Comparison of ENCODE assay signal across 28 cellular contexts in the genomic region with DNA sequence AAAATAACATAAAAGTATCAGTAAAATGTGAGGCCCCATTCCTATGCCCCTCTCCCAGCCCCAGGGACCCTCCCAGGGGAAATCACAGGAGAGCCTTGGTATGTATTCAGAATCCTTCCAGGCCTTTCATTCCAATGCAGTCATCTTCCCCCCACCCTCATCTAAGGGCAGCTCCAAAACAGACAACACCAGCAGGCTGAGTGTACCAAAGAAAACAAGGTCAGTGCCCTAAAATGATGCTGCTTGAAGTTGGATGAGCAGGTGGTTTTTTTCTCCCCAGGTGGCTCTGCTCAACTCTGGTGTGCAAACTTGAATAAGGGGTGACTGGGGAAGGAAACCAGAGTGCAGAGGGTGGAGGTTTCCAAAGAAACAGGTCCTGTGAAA. TPM values are rescaled to one million over a fixed set of nuclear protein-coding genes. Genes with fewer than 3 reads are reported as not detected.
DNase-seq lines count a peak whose midpoint lies in the region; ATAC-seq and TF ChIP-seq lines count a peak whose summit lies in the region.
"Had no signal": no experiment of that assay in that cellular context is flagged by ENCODE, and none has a peak within 500 bp of the region (broad histone marks: within the 10 kb centered on the region; RNA-seq: fewer than 3 reads in every experiment).

No MANE protein-coding gene starts in this region.

- H3K9me3 ChIP-seq in AG04450 (ENCODE audit: control insufficient read depth, insufficient read depth, low read length): no peaks in the 10 kb centered on the region; the same call in 1 of the 2 replicates
- no peaks in the 10 kb centered on the region for H3K9me3 ChIP-seq in IMR-90 (ENCODE audit: control insufficient read depth, insufficient read depth, low read length)
- no peaks in the 10 kb centered on the region for H3K9me3 ChIP-seq in left ventricle myocardium inferior (replicated peaks)
- no peaks in the 10 kb centered on the region for H3K9me3 ChIP-seq in right lobe of liver
- H3K9me3 ChIP-seq: HAP-1, Peyer's patch, SJSA1, tibial nerve had no signal

- TF ChIP-seq RAD21 in IMR-90 (IDR thresholded peaks at IDR 0.05; ENCODE audit: low read length): no peak

- BruUV-seq in IMR-90 (replicated peaks; lab: Mats Ljungman, UMichigan): no TSS peak

- TF ChIP-seq CTCF in AG04450 (IDR thresholded peaks at IDR 0.05; ENCODE audit: low read depth, low read length) (no peak), IMR-90 (conservative IDR thresholded peaks at IDR 0.05; ENCODE audit: low read depth, low read length) (no peak), left ventricle myocardium inferior (IDR thresholded peaks at IDR 0.05; ENCODE audit: borderline replicate concordance) (no peak), right lobe of liver (IDR thresholded peaks at IDR 0.05) (no peak)

- dilution Hi-C loops in IMR-90 (cut with HindIII; ENCODE audit: low sequenced_read_pairs, unreplicated experiment): no loop called here

- peak overlapping the region in 1 of 2 experiments; percentile 92; a peak in 2 of 4 replicates for H4K8ac ChIP-seq in IMR-90 (ENCODE audit: low read depth in 2 of 2, low read length in 2 of 2)

- no peak overlapping the region for H2BK20ac ChIP-seq in IMR-90 (ENCODE audit: low read depth, low read length)

- H3K79me1 ChIP-seq in IMR-90 (ENCODE audit: low read depth in 1 of 2, low read length in 2 of 2): peaks cover 3 to 22% of the 10 kb centered on the region in 2 experiments

- no peak for DNase-seq in AG04450 (ENCODE audit: low read depth, low spot score)
- DNase-seq in IMR-90: peak; percentile 30
- DNase-seq in left ventricle myocardium inferior: no peak
- peak; percentile 25 for DNase-seq in posterior vena cava (ENCODE audit: low spot score)
- DNase-seq in ACHN: no peak
- no peak for DNase-seq in UCSD-AML1 (lab: John Stamatoyannopoulos, UW; ENCODE audit: unreplicated experiment)
- no peak for DNase-seq in right lobe of liver
- no peak for DNase-seq in HPDE6-E6E7 (ENCODE audit: extremely low spot score)
- DNase-seq: activated CD4-positive, alpha-beta T cell treated with anti-CD3 and anti-CD28 coated beads for 4 hours; activated CD8-positive, alpha-beta memory T cell treated with anti-CD3 and anti-CD28 coated beads for 24 hours; activated gamma-delta T cell; activated T-cell treated with anti-CD3 and anti-CD28 coated beads, Interleukin-2, amount 50 U/mL, for 1 hour; DMS79 treated with DMSO at 0.1 percent for 48 hours; effector memory CD8-positive, alpha-beta T cell; Kasumi-1; MV-4-11; NCI-H1694; NCI-H526; nucleus accumbens; Peyer's patch; retina; stimulated activated naive CD8-positive, alpha-beta T cell treated with anti-CD3 and anti-CD28 coated beads, Interleukin-15, amount 100 ng/mL, for 72 hours had no signal

- H3K14ac ChIP-seq in IMR-90 (replicated peaks; ENCODE audit: low read depth, low read length): no peak overlapping the region

- H3K4me3 ChIP-seq in AG04450 (ENCODE audit: low read depth, low read length): no peak overlapping the region
- no peak overlapping the region for H3K4me3 ChIP-seq in IMR-90 (ENCODE audit: insufficient read depth, low read depth, low read length)
- H3K4me3 ChIP-seq in left ventricle myocardium inferior: no peak overlapping the region
- no peak overlapping the region for H3K4me3 ChIP-seq in right lobe of liver
- H3K4me3 ChIP-seq: GM12878, HAP-1, Peyer's patch, SJSA1, tibial nerve had no signal

- H3K9ac ChIP-seq in IMR-90 (ENCODE audit: low read depth, low read length): no peak overlapping the region

- POLR2A ChIA-PET in AG04450 (lab: Yijun Ruan, JAX): no interaction called here
- POLR2A ChIA-PET in IMR-90 (lab: Charles Lee; ENCODE audit: unreplicated experiment): no interaction called here

- H4K5ac ChIP-seq in IMR-90 (ENCODE audit: low read depth, low read length): no peak overlapping the region

- H3K9me1 ChIP-seq in IMR-90 (ENCODE audit: insufficient read depth, low read length): peaks cover 11% of the 10 kb centered on the region

- H3K27me3 ChIP-seq in AG04450 (ENCODE audit: control insufficient read depth, insufficient read depth, low read length) (no peaks in the 10 kb centered on the region), IMR-90 (ENCODE audit: control insufficient read depth, insufficient read depth, low read length) (no peaks in the 10 kb centered on the region), left ventricle myocardium inferior (ENCODE audit: low read depth) (no peaks in the 10 kb centered on the region), right lobe of liver (no peaks in the 10 kb centered on the region)
- H3K27me3 ChIP-seq: Peyer's patch, SJSA1, tibial nerve had no signal

- no peak overlapping the region for H3K56ac ChIP-seq in IMR-90 (ENCODE audit: extremely low read depth, insufficient read depth, low read length)

- no peak overlapping the region for H2BK15ac ChIP-seq in IMR-90 (ENCODE audit: low read depth, low read length)

- peak overlapping the region; percentile 42; the same call in 1 of the 2 replicates for H2AK5ac ChIP-seq in IMR-90 (ENCODE audit: low read depth, low read length)

- in situ Hi-C loops in IMR-90 (cut with MboI; ENCODE audit: low sequenced_read_pairs) (no loop called here), ACHN (cut with HindIII; ENCODE audit: low pct_ligation_motif_present, low pct_unique_long_range_greater_than_20kb, low sequenced_read_pairs) (loop anchor here (25.0 kb wide), 2 partner anchors 154 to 679 kb away; no protein-coding TSS in a partner anchor)

- intact Hi-C loops in IMR-90 (cut with micrococcal nuclease): loop anchor here (10.0 kb wide), 1 partner anchor 641 kb away; no protein-coding TSS in a partner anchor
- intact Hi-C loops in left ventricle myocardium inferior (cut with micrococcal nuclease): no loop called here
- intact Hi-C loops in posterior vena cava (cut with DNase I): no loop called here
- intact Hi-C loops in right lobe of liver (cut with DNase I): loop anchor here in 1 of 2 donors (10.0 kb wide), 1 partner anchor 59 kb away; a partner anchor contains a TSS

- H3K36me3 ChIP-seq in IMR-90 (ENCODE audit: control insufficient read depth, insufficient read depth, low read length): no peaks in the 10 kb centered on the region
- peaks cover 6% of the 10 kb centered on the region for H3K36me3 ChIP-seq in left ventricle myocardium inferior
- H3K36me3 ChIP-seq in right lobe of liver: no peaks in the 10 kb centered on the region
- H3K36me3 ChIP-seq: HAP-1, Peyer's patch, SJSA1 had no signal

- ATAC-seq in IMR-90 (ENCODE audit: low read depth) (peak; percentile 40), right lobe of liver (no peak)
- ATAC-seq: effector memory CD8-positive, alpha-beta T cell; GM12878; stimulated activated naive CD8-positive, alpha-beta T cell treated with anti-CD3 and anti-CD28 coated beads, Interleukin-15, amount 100 ng/mL, for 72 hours had no signal

- no peak overlapping the region for H3K18ac ChIP-seq in IMR-90 (ENCODE audit: low read depth, low read length)

- H2BK120ac ChIP-seq in IMR-90 (ENCODE audit: low read depth, low read length): no peak overlapping the region

- H4K20me1 ChIP-seq in IMR-90 (ENCODE audit: insufficient read depth, low read length): peaks cover 12% of the 10 kb centered on the region; the same call in 1 of the 2 replicates

- H3K27ac ChIP-seq in AG04450 (ENCODE audit: low read depth, low read length) (peak overlapping the region; percentile 52), IMR-90 (ENCODE audit: insufficient read depth, low read length) (no peak overlapping the region), left ventricle myocardium inferior (replicated peaks) (peak overlapping the region; percentile 87), right lobe of liver (peak overlapping the region in 1 of 3 donors; percentile 10)
- H3K27ac ChIP-seq: C4-2B, Peyer's patch, SJSA1 had no signal

- 0 out of 2 replicates have a peak overlapping the region, but pooled peaks have one; percentile 21 for H3K4ac ChIP-seq in IMR-90 (ENCODE audit: low read depth, low read length)

- CTCF ChIA-PET in AG04450 (lab: Charles Lee): interaction anchor here (1.2 to 8.6 kb wide), 8 partner anchors 10 to 167 kb away, joined by 3 to 172 read pairs (median 20); no protein-coding TSS in a partner anchor
- CTCF ChIA-PET in IMR-90 (lab: Yijun Ruan, JAX): interaction anchor here (4.7 kb wide), 1 partner anchor 141 kb away, joined by 31 read pairs; no protein-coding TSS in a partner anchor

- H2BK5ac ChIP-seq in IMR-90 (ENCODE audit: low read depth, low read length, poor library complexity, severe bottlenecking): no peak overlapping the region

- peak overlapping the region; percentile 0 for H2AK9ac ChIP-seq in IMR-90 (replicated peaks; ENCODE audit: low read depth, low read length, poor library complexity)

- H3K4me1 ChIP-seq in IMR-90 (ENCODE audit: control insufficient read depth, insufficient read depth, low read length): peaks cover 21% of the 10 kb centered on the region
- H3K4me1 ChIP-seq in left ventricle myocardium inferior: peaks cover 94% of the 10 kb centered on the region
- H3K4me1 ChIP-seq in right lobe of liver: peaks cover 0 to 34% (median 12%) of the 10 kb centered on the region in 4 donors
- H3K4me1 ChIP-seq: HAP-1 had no signal

- no peak overlapping the region for H3K23ac ChIP-seq in IMR-90 (ENCODE audit: low read depth, low read length)

- TF ChIP-seq POLR2A in IMR-90 (IDR thresholded peaks at IDR 0.05; ENCODE audit: low read depth, low read length): no peak
- TF ChIP-seq POLR2A in right lobe of liver (IDR thresholded peaks at IDR 0.05): no peak

- H2AFZ ChIP-seq in IMR-90 (replicated peaks; ENCODE audit: low read length, poor library complexity): no peak overlapping the region

- peak overlapping the region; percentile 37; the same call in 1 of the 2 replicates for H4K91ac ChIP-seq in IMR-90 (ENCODE audit: insufficient read depth, low read depth, low read length)

- H3K4me2 ChIP-seq in IMR-90 (ENCODE audit: low read depth, low read length): no peak overlapping the region

TF ChIP-seq in IMR-90, 13 proteins besides CTCF, POLR2A, EP300 and RAD21 (continues in another document):
- TF ChIP-seq MXI1 (IDR thresholded peaks at IDR 0.05; ENCODE audit: borderline replicate concordance, low read depth, low read length) (no peak), NFE2L2 (IDR thresholded peaks at IDR 0.05; ENCODE audit: low read depth, low read length) (no peak), SMC3 (IDR thresholded peaks at IDR 0.05; ENCODE audit: low read depth, low read length) (no peak), BHLHE40 (IDR thresholded peaks at IDR 0.05; ENCODE audit: low read depth, low read length) (no peak), RFX5 (IDR thresholded peaks at IDR 0.05; ENCODE audit: low read depth, low read length) (no peak), FOS (IDR thresholded peaks at IDR 0.05; ENCODE audit: low read depth, low read length) (no peak)

RNA-seq across cellular contexts. Expression of a gene that starts 56.2 kb away (rescaled TPM):
- polyA plus RNA-seq in AG04450 (2011; rRNA removed): 68.0 and 72.7 TPM in 2 replicates
- 41.5 and 49.7 TPM in 2 replicates for polyA minus RNA-seq in AG04450 (2011; rRNA and poly(A)+ RNA removed)
- total RNA-seq in IMR-90 (2012; rRNA removed): 16.1 and 17.7 TPM in 2 replicates
- polyA plus RNA-seq in IMR-90 (2012; rRNA removed): 29.8 and 39.1 TPM in 2 replicates
- polyA plus RNA-seq in IMR-90 (2012; cell fraction: cytosol; rRNA removed): 14.4 and 30.5 TPM in 2 replicates
- polyA plus RNA-seq in IMR-90 (2012; cell fraction: nucleus; rRNA removed; ENCODE audit: low replicate concordance): 29.7 and 33.9 TPM in 2 replicates
- total RNA-seq in left ventricle myocardium inferior: 305 TPM
- 10 to 100 TPM; 34.2 to 38.5 TPM for total RNA-seq in posterior vena cava
- total RNA-seq in right lobe of liver: 10 to 100 TPM; 23.7 to 53.2 (median 39.8) TPM
- total RNA-seq: T-helper 1 cell treated with Interleukin-12 subunit alpha and Interleukin-12 subunit beta and Interleukin-4 antibody, amounts not matched to agents 30 ng/mL and 1 ng/mL, for 36 hours had no signal

Comparison
In these comparisons a context has a peak if more than half of its experiments do, and no peak if none do; other contexts are left out.
1. DNase-seq: peak in IMR-90 (single experiment) and posterior vena cava (single experiment); none in AG04450 (single experiment), left ventricle myocardium inferior (single experiment), ACHN (single experiment), UCSD-AML1 (single experiment), right lobe of liver (0 of 3) and HPDE6-E6E7 (single experiment).